Comparison of ENCODE assay signal across 25 cellular contexts in genomic region chr10:74363727-74364126, GRCh38.
"Had no signal": no experiment of that assay in that cellular context is flagged by ENCODE, and none has a peak within 500 bp of the region (broad histone marks: within the 10 kb centered on the region; RNA-seq: fewer than 3 reads in every experiment).

No MANE protein-coding gene starts in this region.

- ATAC-seq: esophagus mucosa, foreskin keratinocyte had no signal

- H3K4me3 ChIP-seq: adrenal gland, left lung, ovary, prostate gland, suprapubic skin, tibial artery had no signal

- H3K9me3 ChIP-seq: ovary, prostate gland had no signal

- H3K4me3 Mint-ChIP-seq: activated CD4-positive, alpha-beta T cell treated with anti-CD3 and anti-CD28 coated beads for 36 hours; activated naive CD4-positive, alpha-beta T cell treated with anti-CD3 and anti-CD28 coated beads for 36 hours; activated T-cell treated with anti-CD3 and anti-CD28 coated beads, Interleukin-2, amount 50 U/mL, for 72 hours; brain; naive B cell; nephron progenitor cell; T-helper 2 cell treated with Interferon-gamma antibody and Interleukin-4, amounts not matched to agents 5 μg/mL and 100 μg/mL, for 36 hours had no signal

- H3K4me1 ChIP-seq: adrenal gland, left lung, prostate gland, suprapubic skin, tibial artery had no signal

- H3K27ac Mint-ChIP-seq: activated naive CD4-positive, alpha-beta T cell treated with anti-CD3 and anti-CD28 coated beads for 36 hours; activated T-cell treated with anti-CD3 and anti-CD28 coated beads, Interleukin-2, amount 50 U/mL, for 72 hours; brain; T-helper 2 cell treated with Interferon-gamma antibody and Interleukin-4, amounts not matched to agents 5 μg/mL and 100 μg/mL, for 36 hours had no signal

- H3K27me3 ChIP-seq: adrenal gland, foreskin keratinocyte, left lung, neutrophil, ovary, suprapubic skin, tibial artery had no signal

- H3K27me3 Mint-ChIP-seq: activated CD4-positive, alpha-beta T cell treated with anti-CD3 and anti-CD28 coated beads for 36 hours; activated naive CD8-positive, alpha-beta T cell treated with anti-CD3 and anti-CD28 coated beads for 36 hours; brain; naive B cell had no signal

- DNase-seq: activated CD4-positive, alpha-beta T cell treated with anti-CD3 and anti-CD28 coated beads, Interleukin-2, amount 50 U/mL, for 4 hours; activated CD4-positive, CD25-positive, alpha-beta regulatory T cell; activated T-cell treated with anti-CD3 and anti-CD28 coated beads for 4 hours; aorta; caudate nucleus; cortex of kidney; left lung; naive B cell; nephron progenitor cell; ovary; stimulated activated naive CD4-positive, alpha-beta T cell; T-helper 1 cell; tibial artery had no signal

- H3K27ac ChIP-seq: adrenal gland, foreskin keratinocyte, left lung, neutrophil, ovary, prostate gland, suprapubic skin, tibial artery had no signal

- H3K36me3 ChIP-seq: adrenal gland, ovary, prostate gland had no signal
